In the genomic region with DNA sequence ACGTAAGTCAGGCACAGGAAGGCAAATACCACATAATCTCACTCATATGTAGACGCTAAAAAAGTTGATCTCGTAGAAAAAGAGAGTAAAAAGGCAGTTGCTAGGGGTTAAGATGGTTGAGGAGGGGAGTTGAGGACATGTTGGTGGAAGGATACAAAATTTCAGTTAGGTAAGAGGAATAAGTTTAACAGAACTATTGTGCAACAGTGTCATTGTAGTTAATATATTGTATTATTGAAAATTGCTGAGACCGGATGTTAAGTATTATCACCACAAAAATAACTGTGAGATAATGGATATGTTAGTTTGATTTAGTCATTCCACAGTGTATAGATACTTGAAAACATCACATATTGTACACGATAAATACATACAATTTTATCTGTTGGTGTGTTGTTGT, we compare ENCODE assay signal across 27 cellular contexts.
"Had no signal": no experiment of that assay in that cellular context is flagged by ENCODE, and none has a peak within 500 bp of the region (broad histone marks: within the 10 kb centered on the region; RNA-seq: fewer than 3 reads in every experiment).

No MANE protein-coding gene starts in this region.

- H3K27me3 ChIP-seq: neural progenitor cell, pancreas, suprapubic skin, testis, tibial artery, transverse colon, upper lobe of right lung, uterus had no signal

- ATAC-seq: naive thymus-derived CD4-positive, alpha-beta T cell; natural killer cell; pancreas; right cardiac atrium; sciatic nerve; stimulated activated memory B cell treated with anti-CD40 and anti-IgM and Interleukin-4, amounts not matched to agents 10 μg/mL and 1 μg/mL and 100 μg/mL, for 72 hours; stimulated activated naive CD8-positive, alpha-beta T cell treated with anti-CD3 and anti-CD28 coated beads, Interleukin-15, amount 100 ng/mL, for 72 hours; stimulated activated naive CD8-positive, alpha-beta T cell treated with anti-CD3 and anti-CD28 coated beads, Interleukin-15, Interleukin-2, amounts not matched to agents 100 U/mL and 50 U/mL, for 24 hours; upper lobe of right lung had no signal

- H3K4me3 ChIP-seq: neural progenitor cell, pancreas, prostate gland, skin epidermis, smooth muscle cell, spleen, suprapubic skin, testis, tibial artery, transverse colon, upper lobe of right lung, uterus had no signal

- DNase-seq: naive thymus-derived CD4-positive, alpha-beta T cell; natural killer cell; occipital lobe; pancreas; right cardiac atrium; spleen; stimulated activated CD4-positive, alpha-beta T cell treated with anti-CD3 and anti-CD28 coated beads, Interleukin-12 subunit alpha, Interleukin-12 subunit beta, amount 100 ng/mL, for 4 hours; stimulated activated CD4-positive, alpha-beta T cell treated with anti-CD3 and anti-CD28 coated beads, Interleukin-1b, Interleukin-23, amount 100 ng/mL, for 48 hours; stimulated activated CD4-positive, alpha-beta T cell treated with anti-CD3 and anti-CD28 coated beads, Interleukin-4, amount 100 ng/mL, for 1 hour; stimulated activated CD4-positive, alpha-beta T cell treated with anti-CD3 and anti-CD28 coated beads, Interleukin-4, amount 100 ng/mL, for 4 hours; stimulated activated CD8-positive, alpha-beta memory T cell treated with anti-CD3 and anti-CD28 coated beads, Interleukin-4, amount 100 ng/mL, for 48 hours; stimulated activated naive CD4-positive, alpha-beta T cell; stimulated activated naive CD8-positive, alpha-beta T cell treated with anti-CD3 and anti-CD28 coated beads, Interleukin-15, amount 100 ng/mL, for 72 hours; stimulated activated naive CD8-positive, alpha-beta T cell treated with anti-CD3 and anti-CD28 coated beads, Interleukin-15, Interleukin-2, amounts not matched to agents 100 U/mL and 50 U/mL, for 24 hours; substantia nigra; testis; tibial artery; transverse colon; upper lobe of right lung; uterus had no signal

- H3K9me3 ChIP-seq: pancreas, prostate gland, spleen, suprapubic skin, testis, tibial artery, transverse colon, upper lobe of right lung, uterus had no signal

- H3K4me1 ChIP-seq: neural progenitor cell, pancreas, prostate gland, spleen, suprapubic skin, testis, transverse colon, upper lobe of right lung, uterus had no signal

- H3K9ac ChIP-seq: neural progenitor cell had no signal

- H3K4me2 ChIP-seq: neural progenitor cell, smooth muscle cell had no signal

- H2AFZ ChIP-seq: neural progenitor cell had no signal

- FAIRE-seq: pancreas had no signal

- H3K27ac ChIP-seq: neural progenitor cell, pancreas, prostate gland, skin epidermis, spleen, suprapubic skin, testis, tibial artery, transverse colon, upper lobe of right lung, uterus had no signal

- H3K36me3 ChIP-seq: neural progenitor cell, pancreas, prostate gland, spleen, suprapubic skin, tibial artery, transverse colon, upper lobe of right lung, uterus had no signal
